ENCODE assay signal across 21 cellular contexts in genomic region chr3:138912237-138912636, GRCh38. TPM values are rescaled to one million over a fixed set of nuclear protein-coding genes. Genes with fewer than 3 reads are reported as not detected.
"Had no signal": no experiment of that assay in that cellular context is flagged by ENCODE, and none has a peak within 500 bp of the region (broad histone marks: within the 10 kb centered on the region; RNA-seq: fewer than 3 reads in every experiment).

No MANE protein-coding gene starts in this region.

- H3K4me1 ChIP-seq: testis had no signal

- H3K36me3 ChIP-seq: adrenal gland, esophagus muscularis mucosa, neutrophil, stomach had no signal

- H3K9me3 ChIP-seq: adrenal gland, esophagus muscularis mucosa, neutrophil, stomach, testis had no signal

- DNase-seq: activated CD4-positive, alpha-beta T cell treated with anti-CD3 and anti-CD28 coated beads, Interleukin-2, amount 50 U/mL, for 4 hours; activated gamma-delta T cell treated with Interleukin-2 at 50 U/mL for 16 hours; adrenal gland; effector CD8-positive, alpha-beta T cell; left cardiac atrium; stimulated activated CD4-positive, alpha-beta T cell treated with anti-CD3 and anti-CD28 coated beads, Interleukin-4, amount 100 ng/mL, for 24 hours; stomach; T-helper 1 cell; T-helper 9 cell; testis had no signal

- H3K4me3 ChIP-seq: adrenal gland, esophagus muscularis mucosa, stomach, testis had no signal

- FAIRE-seq: astrocyte, bronchial epithelial cell had no signal

- H3K27ac ChIP-seq: adrenal gland, esophagus muscularis mucosa, neutrophil, stomach, testis had no signal

- H3K27me3 ChIP-seq: adrenal gland, esophagus muscularis mucosa, neutrophil, stomach, testis had no signal

RNA-seq across cellular contexts. Expression of gene FOXL2, which starts 34.7 kb away (rescaled TPM):
- total RNA-seq: activated naive CD4-positive, alpha-beta T cell treated with anti-CD3 and anti-CD28 coated beads, Interleukin-2, amount 50 U/mL, for 72 hours; left cardiac atrium; lower leg skin; mesothelial cell of epicardium; natural killer cell treated with Interleukin-12 subunit alpha and Interleukin-12 subunit beta and Interleukin-15 and Interleukin-18, amount 100 ng/mL, for 72 hours; stomach; ureter had no signal
- polyA plus RNA-seq: stomach had no signal

RNA-seq across cellular contexts. Expression of gene FOXL2NB, which starts 34.8 kb away (rescaled TPM):
- total RNA-seq: activated naive CD4-positive, alpha-beta T cell treated with anti-CD3 and anti-CD28 coated beads, Interleukin-2, amount 50 U/mL, for 72 hours; esophagus muscularis mucosa; glomerular endothelial cell; left cardiac atrium; lower leg skin; mesothelial cell of epicardium; natural killer cell treated with Interleukin-12 subunit alpha and Interleukin-12 subunit beta and Interleukin-15 and Interleukin-18, amount 100 ng/mL, for 72 hours; sciatic nerve; stomach; ureter had no signal
